1 cellular context compared by ENCODE assay signal in the genomic region with DNA sequence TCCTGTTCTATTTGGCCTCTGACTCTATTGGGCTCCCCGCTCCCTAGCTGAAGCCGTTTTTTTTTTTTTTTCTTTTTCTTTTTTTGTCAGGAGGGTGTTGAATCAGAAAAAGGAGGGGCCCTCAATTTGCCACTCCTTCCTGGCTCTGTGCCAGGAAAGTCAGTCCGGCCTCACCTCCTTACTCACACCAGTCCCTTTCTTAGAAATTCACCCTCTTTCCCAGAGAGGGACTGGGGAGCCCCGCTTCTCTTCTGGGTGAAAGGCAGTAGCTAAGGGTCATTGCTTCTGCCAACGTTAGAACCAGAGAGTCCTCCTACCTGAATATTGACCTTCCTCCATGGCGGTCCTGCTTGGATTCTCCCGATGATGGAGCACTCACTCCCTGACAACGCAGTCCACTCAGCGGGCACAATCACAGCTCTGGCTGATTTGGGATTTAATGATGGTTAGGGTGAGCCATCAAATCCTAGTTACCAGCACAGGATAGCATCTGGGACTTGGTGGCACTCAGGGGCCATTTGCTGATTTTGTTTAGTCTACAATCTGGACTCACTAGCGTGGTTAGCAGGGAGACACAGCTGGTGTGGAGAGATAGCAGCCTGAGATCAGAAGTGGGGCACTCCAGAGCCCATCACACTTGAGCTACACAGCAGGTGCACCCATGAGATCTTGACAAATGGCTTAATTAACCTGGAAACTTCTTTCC.
TF ChIP-seq lines count a peak whose summit lies in the region.

No MANE protein-coding gene starts in this region.

TF ChIP-seq in GM23338, 12 proteins besides CTCF, POLR2A, EP300 and RAD21:
- no peak for TF ChIP-seq STAT1 (IDR thresholded peaks at IDR 0.05; ENCODE audit: unreplicated experiment)
- no peak for TF ChIP-seq ZNF331 (CRISPR knock-in tag; IDR thresholded peaks at IDR 0.05; ENCODE audit: low read depth)
- no peak for TF ChIP-seq NANOG (IDR thresholded peaks at IDR 0.05; ENCODE audit: borderline replicate concordance)
- TF ChIP-seq, protein P1, sequence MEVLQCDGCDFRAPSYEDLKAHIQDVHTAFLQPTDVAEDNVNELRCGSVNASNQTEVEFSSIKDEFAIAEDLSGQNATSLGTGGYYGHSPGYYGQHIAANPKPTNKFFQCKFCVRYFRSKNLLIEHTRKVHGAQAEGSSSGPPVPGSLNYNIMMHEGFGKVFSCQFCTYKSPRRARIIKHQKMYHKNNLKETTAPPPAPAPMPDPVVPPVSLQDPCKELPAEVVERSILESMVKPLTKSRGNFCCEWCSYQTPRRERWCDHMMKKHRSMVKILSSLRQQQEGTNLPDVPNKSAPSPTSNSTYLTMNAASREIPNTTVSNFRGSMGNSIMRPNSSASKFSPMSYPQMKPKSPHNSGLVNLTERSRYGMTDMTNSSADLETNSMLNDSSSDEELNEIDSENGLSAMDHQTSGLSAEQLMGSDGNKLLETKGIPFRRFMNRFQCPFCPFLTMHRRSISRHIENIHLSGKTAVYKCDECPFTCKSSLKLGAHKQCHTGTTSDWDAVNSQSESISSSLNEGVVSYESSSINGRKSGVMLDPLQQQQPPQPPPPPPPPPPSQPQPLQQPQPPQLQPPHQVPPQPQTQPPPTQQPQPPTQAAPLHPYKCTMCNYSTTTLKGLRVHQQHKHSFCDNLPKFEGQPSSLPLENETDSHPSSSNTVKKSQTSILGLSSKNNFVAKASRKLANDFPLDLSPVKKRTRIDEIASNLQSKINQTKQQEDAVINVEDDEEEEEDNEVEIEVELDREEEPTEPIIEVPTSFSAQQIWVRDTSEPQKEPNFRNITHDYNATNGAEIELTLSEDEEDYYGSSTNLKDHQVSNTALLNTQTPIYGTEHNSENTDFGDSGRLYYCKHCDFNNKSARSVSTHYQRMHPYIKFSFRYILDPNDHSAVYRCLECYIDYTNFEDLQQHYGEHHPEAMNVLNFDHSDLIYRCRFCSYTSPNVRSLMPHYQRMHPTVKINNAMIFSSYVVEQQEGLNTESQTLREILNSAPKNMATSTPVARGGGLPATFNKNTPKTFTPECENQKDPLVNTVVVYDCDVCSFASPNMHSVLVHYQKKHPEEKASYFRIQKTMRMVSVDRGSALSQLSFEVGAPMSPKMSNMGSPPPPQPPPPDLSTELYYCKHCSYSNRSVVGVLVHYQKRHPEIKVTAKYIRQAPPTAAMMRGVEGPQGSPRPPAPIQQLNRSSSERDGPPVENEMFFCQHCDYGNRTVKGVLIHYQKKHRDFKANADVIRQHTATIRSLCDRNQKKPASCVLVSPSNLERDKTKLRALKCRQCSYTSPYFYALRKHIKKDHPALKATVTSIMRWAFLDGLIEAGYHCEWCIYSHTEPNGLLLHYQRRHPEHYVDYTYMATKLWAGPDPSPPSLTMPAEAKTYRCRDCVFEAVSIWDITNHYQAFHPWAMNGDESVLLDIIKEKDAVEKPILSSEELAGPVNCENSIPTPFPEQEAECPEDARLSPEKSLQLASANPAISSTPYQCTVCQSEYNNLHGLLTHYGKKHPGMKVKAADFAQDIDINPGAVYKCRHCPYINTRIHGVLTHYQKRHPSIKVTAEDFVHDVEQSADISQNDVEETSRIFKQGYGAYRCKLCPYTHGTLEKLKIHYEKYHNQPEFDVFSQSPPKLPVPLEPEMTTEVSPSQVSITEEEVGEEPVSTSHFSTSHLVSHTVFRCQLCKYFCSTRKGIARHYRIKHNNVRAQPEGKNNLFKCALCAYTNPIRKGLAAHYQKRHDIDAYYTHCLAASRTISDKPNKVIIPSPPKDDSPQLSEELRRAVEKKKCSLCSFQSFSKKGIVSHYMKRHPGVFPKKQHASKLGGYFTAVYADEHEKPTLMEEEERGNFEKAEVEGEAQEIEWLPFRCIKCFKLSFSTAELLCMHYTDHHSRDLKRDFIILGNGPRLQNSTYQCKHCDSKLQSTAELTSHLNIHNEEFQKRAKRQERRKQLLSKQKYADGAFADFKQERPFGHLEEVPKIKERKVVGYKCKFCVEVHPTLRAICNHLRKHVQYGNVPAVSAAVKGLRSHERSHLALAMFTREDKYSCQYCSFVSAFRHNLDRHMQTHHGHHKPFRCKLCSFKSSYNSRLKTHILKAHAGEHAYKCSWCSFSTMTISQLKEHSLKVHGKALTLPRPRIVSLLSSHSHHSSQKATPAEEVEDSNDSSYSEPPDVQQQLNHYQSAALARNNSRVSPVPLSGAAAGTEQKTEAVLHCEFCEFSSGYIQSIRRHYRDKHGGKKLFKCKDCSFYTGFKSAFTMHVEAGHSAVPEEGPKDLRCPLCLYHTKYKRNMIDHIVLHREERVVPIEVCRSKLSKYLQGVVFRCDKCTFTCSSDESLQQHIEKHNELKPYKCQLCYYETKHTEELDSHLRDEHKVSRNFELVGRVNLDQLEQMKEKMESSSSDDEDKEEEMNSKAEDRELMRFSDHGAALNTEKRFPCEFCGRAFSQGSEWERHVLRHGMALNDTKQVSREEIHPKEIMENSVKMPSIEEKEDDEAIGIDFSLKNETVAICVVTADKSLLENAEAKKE (CRISPR knock-in tag; IDR thresholded peaks at IDR 0.05) = no peak
- TF ChIP-seq, protein P2, sequence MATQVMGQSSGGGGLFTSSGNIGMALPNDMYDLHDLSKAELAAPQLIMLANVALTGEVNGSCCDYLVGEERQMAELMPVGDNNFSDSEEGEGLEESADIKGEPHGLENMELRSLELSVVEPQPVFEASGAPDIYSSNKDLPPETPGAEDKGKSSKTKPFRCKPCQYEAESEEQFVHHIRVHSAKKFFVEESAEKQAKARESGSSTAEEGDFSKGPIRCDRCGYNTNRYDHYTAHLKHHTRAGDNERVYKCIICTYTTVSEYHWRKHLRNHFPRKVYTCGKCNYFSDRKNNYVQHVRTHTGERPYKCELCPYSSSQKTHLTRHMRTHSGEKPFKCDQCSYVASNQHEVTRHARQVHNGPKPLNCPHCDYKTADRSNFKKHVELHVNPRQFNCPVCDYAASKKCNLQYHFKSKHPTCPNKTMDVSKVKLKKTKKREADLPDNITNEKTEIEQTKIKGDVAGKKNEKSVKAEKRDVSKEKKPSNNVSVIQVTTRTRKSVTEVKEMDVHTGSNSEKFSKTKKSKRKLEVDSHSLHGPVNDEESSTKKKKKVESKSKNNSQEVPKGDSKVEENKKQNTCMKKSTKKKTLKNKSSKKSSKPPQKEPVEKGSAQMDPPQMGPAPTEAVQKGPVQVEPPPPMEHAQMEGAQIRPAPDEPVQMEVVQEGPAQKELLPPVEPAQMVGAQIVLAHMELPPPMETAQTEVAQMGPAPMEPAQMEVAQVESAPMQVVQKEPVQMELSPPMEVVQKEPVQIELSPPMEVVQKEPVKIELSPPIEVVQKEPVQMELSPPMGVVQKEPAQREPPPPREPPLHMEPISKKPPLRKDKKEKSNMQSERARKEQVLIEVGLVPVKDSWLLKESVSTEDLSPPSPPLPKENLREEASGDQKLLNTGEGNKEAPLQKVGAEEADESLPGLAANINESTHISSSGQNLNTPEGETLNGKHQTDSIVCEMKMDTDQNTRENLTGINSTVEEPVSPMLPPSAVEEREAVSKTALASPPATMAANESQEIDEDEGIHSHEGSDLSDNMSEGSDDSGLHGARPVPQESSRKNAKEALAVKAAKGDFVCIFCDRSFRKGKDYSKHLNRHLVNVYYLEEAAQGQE (IDR thresholded peaks at IDR 0.05; ENCODE audit: unreplicated experiment) = no peak
- TF ChIP-seq JUNB (IDR thresholded peaks at IDR 0.05; ENCODE audit: unreplicated experiment) = no peak
- TF ChIP-seq EZH2phosphoT487 (IDR thresholded peaks at IDR 0.05; ENCODE audit: unreplicated experiment) = no peak
- TF ChIP-seq CREB1 (CRISPR knock-in tag; IDR thresholded peaks at IDR 0.05; ENCODE audit: low read depth) = no peak
- TF ChIP-seq, protein P3, sequence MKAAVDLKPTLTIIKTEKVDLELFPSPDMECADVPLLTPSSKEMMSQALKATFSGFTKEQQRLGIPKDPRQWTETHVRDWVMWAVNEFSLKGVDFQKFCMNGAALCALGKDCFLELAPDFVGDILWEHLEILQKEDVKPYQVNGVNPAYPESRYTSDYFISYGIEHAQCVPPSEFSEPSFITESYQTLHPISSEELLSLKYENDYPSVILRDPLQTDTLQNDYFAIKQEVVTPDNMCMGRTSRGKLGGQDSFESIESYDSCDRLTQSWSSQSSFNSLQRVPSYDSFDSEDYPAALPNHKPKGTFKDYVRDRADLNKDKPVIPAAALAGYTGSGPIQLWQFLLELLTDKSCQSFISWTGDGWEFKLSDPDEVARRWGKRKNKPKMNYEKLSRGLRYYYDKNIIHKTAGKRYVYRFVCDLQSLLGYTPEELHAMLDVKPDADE (IDR thresholded peaks at IDR 0.05) = no peak
